In genomic region chr17:73695035-73695738, GRCh38 we compare ENCODE assay signal across 29 cellular contexts. TPM values are rescaled to one million over a fixed set of nuclear protein-coding genes. Genes with fewer than 3 reads are reported as not detected.
DNase-seq lines count a peak whose midpoint lies in the region; TF ChIP-seq lines count a peak whose summit lies in the region.
"Had no signal": no experiment of that assay in that cellular context is flagged by ENCODE, and none has a peak within 500 bp of the region (broad histone marks: within the 10 kb centered on the region; RNA-seq: fewer than 3 reads in every experiment).

No MANE protein-coding gene starts in this region.

- TF ChIP-seq CTCF in H9 (conservative IDR thresholded peaks at IDR 0.05) = no peak
- TF ChIP-seq CTCF in osteocyte (IDR thresholded peaks at IDR 0.05) = no peak

- H3K9me3 Mint-ChIP-seq in H9 (peaks cover 6 to 7% of the 10 kb centered on the region in 2 experiments; a peak in 3 of 5 replicates), osteocyte (ENCODE audit: unreplicated experiment) (peaks cover 4% of the 10 kb centered on the region)

- no peak overlapping the region for H4K91ac ChIP-seq in H9 (ENCODE audit: insufficient read length, low read depth, low read length)

- H3K79me2 ChIP-seq in H9 (ENCODE audit: insufficient read depth, low read length) = no peaks in the 10 kb centered on the region

- no peak overlapping the region for H2AFZ ChIP-seq in H9 (ENCODE audit: low read length)
- H2AFZ ChIP-seq: PC-9 had no signal

- H2BK120ac ChIP-seq in H9 (ENCODE audit: low read depth, low read length, poor library complexity, severe bottlenecking) = no peak overlapping the region

- no peak overlapping the region for H3K4ac ChIP-seq in H9 (ENCODE audit: low read depth, low read length)

- peaks cover 14% of the 10 kb centered on the region for H3K27me3 Mint-ChIP-seq in H9 (ENCODE audit: low read depth)
- peaks cover 17% of the 10 kb centered on the region for H3K27me3 Mint-ChIP-seq in osteocyte (ENCODE audit: unreplicated experiment)

- no peak overlapping the region for H3K18ac ChIP-seq in H9 (ENCODE audit: insufficient read length, low read depth, low read length)

- H3K79me1 ChIP-seq in H9 (ENCODE audit: insufficient read depth, low read depth, low read length, poor library complexity, severe bottlenecking) = no peaks in the 10 kb centered on the region

- no peaks in the 10 kb centered on the region for H3K27me3 ChIP-seq in H9 (ENCODE audit: insufficient read depth, low read length)
- H3K27me3 ChIP-seq: ascending aorta, upper lobe of left lung had no signal

- no peaks in the 10 kb centered on the region; a peak in 1 of 7 replicates for H3K36me3 Mint-ChIP-seq in H9 (ENCODE audit: insufficient read depth in 1 of 3, low read depth in 3 of 3)
- H3K36me3 Mint-ChIP-seq in osteocyte (ENCODE audit: unreplicated experiment) = no peaks in the 10 kb centered on the region
- H3K36me3 Mint-ChIP-seq: CD4-positive, alpha-beta memory T cell; natural killer cell treated with Interleukin-12 subunit alpha and Interleukin-12 subunit beta and Interleukin-15 and Interleukin-18, amount 100 ng/mL, for 72 hours; stimulated activated naive B cell treated with anti-CD40 and anti-IgM and Interleukin-4, amounts not matched to agents 10 μg/mL and 1 μg/mL and 100 μg/mL, for 72 hours had no signal

- no peak overlapping the region for H3T11ph ChIP-seq in H9 (ENCODE audit: low read length)

- H3K9ac ChIP-seq in H9 (ENCODE audit: extremely low read depth, insufficient read length, low read length) = no peak overlapping the region
- H3K9ac ChIP-seq: KMS-11 had no signal

- H3K23ac ChIP-seq in H9 (ENCODE audit: insufficient read length, low read depth, low read length) = no peak overlapping the region

- H3K27ac ChIP-seq in H9 (ENCODE audit: insufficient read length, low read depth, low read length) = no peak overlapping the region
- H3K27ac ChIP-seq: ascending aorta, cardiac muscle cell, KMS-11, PC-9, SK-N-MC, upper lobe of left lung had no signal

- no peak overlapping the region for H3K14ac ChIP-seq in H9 (ENCODE audit: insufficient read depth, low read length)

- H4K20me1 ChIP-seq in H9 (ENCODE audit: control insufficient read depth, insufficient read depth, insufficient read length) = peaks cover 3% of the 10 kb centered on the region

- 0 out of 2 replicates have a peak, but pooled peaks cover 5% of the 10 kb centered on the region for H3K4me1 ChIP-seq in H9 (ENCODE audit: insufficient read depth, low read length)
- H3K4me1 ChIP-seq: ascending aorta, upper lobe of left lung had no signal

- no peak overlapping the region for H2BK15ac ChIP-seq in H9 (ENCODE audit: low read depth, low read length)

- H2BK20ac ChIP-seq in H9 (ENCODE audit: low read depth, low read length, poor library complexity, severe bottlenecking) = no peak overlapping the region

- no peak overlapping the region for H2BK12ac ChIP-seq in H9 (ENCODE audit: insufficient read length, low read depth, low read length)

- H3K4me2 ChIP-seq in H9 (ENCODE audit: insufficient read depth, insufficient read length, low read length) = no peak overlapping the region
- H3K4me2 ChIP-seq: KMS-11, PC-9 had no signal

- H3K27ac Mint-ChIP-seq in H9 (no peak overlapping the region; a peak in 1 of 7 replicates), osteocyte (ENCODE audit: unreplicated experiment) (no peak overlapping the region)
- H3K27ac Mint-ChIP-seq: CD4-positive, alpha-beta memory T cell; natural killer cell treated with Interleukin-12 subunit alpha and Interleukin-12 subunit beta and Interleukin-15 and Interleukin-18, amount 100 ng/mL, for 72 hours; stimulated activated naive B cell treated with anti-CD40 and anti-IgM and Interleukin-4, amounts not matched to agents 10 μg/mL and 1 μg/mL and 100 μg/mL, for 72 hours; T-helper 1 cell treated with Interleukin-12 subunit alpha and Interleukin-12 subunit beta and Interleukin-4 antibody, amounts not matched to agents 30 μg/mL and 1 μg/mL, for 36 hours had no signal

- no peaks in the 10 kb centered on the region for H3K23me2 ChIP-seq in H9 (ENCODE audit: insufficient read length, low read depth, low read length, poor library complexity, severe bottlenecking)

- DNase-seq in NOMO-1 (lab: John Stamatoyannopoulos, UW; ENCODE audit: unreplicated experiment in 2 of 2) (peak; percentile 18 to 20), NOMO-1 treated with DMSO at 0.1 percent for 48 hours (lab: John Stamatoyannopoulos, UW; ENCODE audit: unreplicated experiment) (no peak), H9 (peak; percentile 20), SKM-1 (lab: John Stamatoyannopoulos, UW; ENCODE audit: unreplicated experiment) (peak; percentile 79), osteocyte (ENCODE audit: extremely low spot score, unreplicated experiment) (peak; percentile 51), NCI-H1694 treated with DMSO at 0.1 percent for 48 hours (lab: John Stamatoyannopoulos, UW) (no peak)
- no peak for DNase-seq in activated CD4-positive, alpha-beta T cell treated with anti-CD3 and anti-CD28 coated beads, Interleukin-2, amount 50 U/mL, for 4 hours
- DNase-seq in activated CD4-positive, alpha-beta T cell treated with anti-CD3 and anti-CD28 coated beads, Interleukin-2, amount 50 U/mL, for 1 hour = no peak
- DNase-seq: activated gamma-delta T cell; CD4-positive, alpha-beta memory T cell; cortex of kidney; DND-41; mammary epithelial cell; MG63; mucosa of descending colon; NCI-H1436 treated with DMSO at 0.1 percent for 48 hours; NCI-H446 treated with DMSO at 0.1 percent for 48 hours; NCI-H82; PC-9; small intestine; stimulated activated naive B cell treated with anti-CD40 and anti-IgM and Interleukin-4, amounts not matched to agents 10 μg/mL and 1 μg/mL and 100 μg/mL, for 72 hours; substantia nigra; upper lobe of left lung had no signal

- H4K8ac ChIP-seq in H9 (replicated peaks; ENCODE audit: insufficient read length, low read depth, low read length) = no peak overlapping the region

- H2AK5ac ChIP-seq in H9 (ENCODE audit: insufficient read length, low read length) = no peak overlapping the region

- no CpG with 5 or more reads among the region's 2 CpGs for WGBS in H9 (ENCODE audit: extremely low coverage, insufficient read length, low lambda C conversion rate)

- no peak overlapping the region; a peak in 1 of 5 replicates for H3K4me3 Mint-ChIP-seq in H9
- H3K4me3 Mint-ChIP-seq in osteocyte (ENCODE audit: unreplicated experiment) = no peak overlapping the region
- H3K4me3 Mint-ChIP-seq: natural killer cell treated with Interleukin-12 subunit alpha and Interleukin-12 subunit beta and Interleukin-15 and Interleukin-18, amount 100 ng/mL, for 72 hours; stimulated activated naive B cell treated with anti-CD40 and anti-IgM and Interleukin-4, amounts not matched to agents 10 μg/mL and 1 μg/mL and 100 μg/mL, for 72 hours; T-helper 1 cell treated with Interleukin-12 subunit alpha and Interleukin-12 subunit beta and Interleukin-4 antibody, amounts not matched to agents 30 μg/mL and 1 μg/mL, for 36 hours had no signal

- H3K4me1 Mint-ChIP-seq in H9 = peaks cover 32 to 34% of the 10 kb centered on the region in 2 experiments
- H3K4me1 Mint-ChIP-seq in osteocyte (ENCODE audit: unreplicated experiment) = no peaks in the 10 kb centered on the region
- H3K4me1 Mint-ChIP-seq: CD4-positive, alpha-beta memory T cell; stimulated activated naive B cell treated with anti-CD40 and anti-IgM and Interleukin-4, amounts not matched to agents 10 μg/mL and 1 μg/mL and 100 μg/mL, for 72 hours had no signal

- H3K9me3 ChIP-seq in H9 (ENCODE audit: control insufficient read depth, low read depth, low read length) = no peaks in the 10 kb centered on the region
- H3K9me3 ChIP-seq: ascending aorta, MG63, mucosa of descending colon, upper lobe of left lung had no signal

- H4K5ac ChIP-seq in H9 (ENCODE audit: insufficient read length, low read depth, low read length) = no peak overlapping the region

- no peak overlapping the region for H3K56ac ChIP-seq in H9 (ENCODE audit: insufficient read length, low read depth, low read length)

- H2BK5ac ChIP-seq in H9 (ENCODE audit: insufficient read length, low read length) = no peak overlapping the region

RNA-seq across cellular contexts. Expression of gene SDK2, which starts 50.9 kb away (rescaled TPM):
- total RNA-seq in H9 (2021) = 7.9 and 9.1 TPM in 2 replicates
- total RNA-seq in osteocyte = 16.5 and 19.4 TPM in 2 replicates

Comparison
In these comparisons a context has a peak if more than half of its experiments do, and no peak if none do; other contexts are left out.
1. DNase-seq: peak in NOMO-1 (2 of 2), H9 (single experiment), SKM-1 (single experiment) and osteocyte (single experiment); none in NOMO-1 treated with DMSO at 0.1 percent for 48 hours (single experiment), activated CD4-positive, alpha-beta T cell treated with anti-CD3 and anti-CD28 coated beads, Interleukin-2, amount 50 U/mL, for 4 hours (0 of 2), activated CD4-positive, alpha-beta T cell treated with anti-CD3 and anti-CD28 coated beads, Interleukin-2, amount 50 U/mL, for 1 hour (single experiment) and NCI-H1694 treated with DMSO at 0.1 percent for 48 hours (single experiment).